Comparison of ENCODE assay signal across 1 cellular context in genomic region chr2:18749912-18750526, GRCh38.
TF ChIP-seq lines count a peak whose summit lies in the region.

No MANE protein-coding gene starts in this region.

TF ChIP-seq in GM23338, 12 proteins besides CTCF, POLR2A, EP300 and RAD21:
- no peak for TF ChIP-seq ZNF462 (CRISPR knock-in tag; IDR thresholded peaks at IDR 0.05)
- TF ChIP-seq EZH2phosphoT487 (IDR thresholded peaks at IDR 0.05; ENCODE audit: unreplicated experiment), result no peak
- no peak for TF ChIP-seq CREB1 (CRISPR knock-in tag; IDR thresholded peaks at IDR 0.05; ENCODE audit: low read depth)
- TF ChIP-seq POLR2AphosphoS5 (IDR thresholded peaks at IDR 0.05; ENCODE audit: low read depth), result no peak
- no peak for TF ChIP-seq ZNF114 (CRISPR knock-in tag; IDR thresholded peaks at IDR 0.05)
- TF ChIP-seq ZNF331 (CRISPR knock-in tag; IDR thresholded peaks at IDR 0.05; ENCODE audit: low read depth), result no peak
- no peak for TF ChIP-seq STAT1 (IDR thresholded peaks at IDR 0.05; ENCODE audit: unreplicated experiment)
